ENCODE assay signal across 1 cellular context in the genomic region with DNA sequence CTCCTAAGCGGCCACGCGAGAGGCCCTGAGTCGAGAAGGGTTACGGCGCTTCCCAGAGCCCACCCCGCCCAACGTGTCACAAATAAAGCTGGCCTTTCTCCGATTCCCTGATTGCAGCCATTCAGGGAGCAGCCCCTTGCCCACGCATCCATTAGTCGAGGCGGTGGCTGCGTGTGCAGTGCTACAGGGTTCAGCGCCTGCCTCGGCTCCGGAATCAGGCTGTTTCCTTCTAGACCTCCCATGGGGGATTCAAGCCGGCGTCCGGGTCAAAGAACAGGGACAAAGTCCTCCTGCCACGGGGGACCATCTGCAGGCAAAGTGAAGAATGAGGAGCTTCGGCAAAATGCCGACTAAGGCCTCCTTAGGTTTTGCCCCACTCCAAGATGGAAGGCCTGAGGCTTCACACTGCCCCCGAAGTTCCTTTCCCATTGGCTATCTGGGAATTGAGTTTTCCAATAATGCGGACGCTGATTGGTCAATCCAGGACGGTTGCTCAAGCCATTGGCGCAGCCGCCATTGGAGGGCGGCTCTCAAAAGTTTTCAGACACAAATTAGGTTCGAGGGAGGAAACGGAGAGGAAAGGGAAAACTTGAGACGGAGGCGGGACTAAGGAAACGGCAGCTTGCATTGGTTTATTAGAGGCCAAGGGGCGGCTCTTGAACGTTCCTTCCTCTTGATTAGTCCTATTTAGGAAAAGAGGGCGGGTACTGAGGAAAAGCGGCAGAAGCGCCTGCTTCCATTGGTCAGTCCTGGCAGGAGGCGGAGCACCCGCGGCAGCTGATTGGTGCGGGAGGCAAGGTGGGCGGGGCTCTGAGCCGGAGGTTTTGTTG.
A peak's percentile ranks its signal among the peaks of the same experiment; 100 is the strongest.
TF ChIP-seq lines count a peak whose summit lies in the region.

No MANE protein-coding gene starts in this region.

TF ChIP-seq in HepG2, 621 proteins besides CTCF, POLR2A, EP300 and RAD21 (continued from another document and continues in another):
- TF ChIP-seq, protein P1, sequence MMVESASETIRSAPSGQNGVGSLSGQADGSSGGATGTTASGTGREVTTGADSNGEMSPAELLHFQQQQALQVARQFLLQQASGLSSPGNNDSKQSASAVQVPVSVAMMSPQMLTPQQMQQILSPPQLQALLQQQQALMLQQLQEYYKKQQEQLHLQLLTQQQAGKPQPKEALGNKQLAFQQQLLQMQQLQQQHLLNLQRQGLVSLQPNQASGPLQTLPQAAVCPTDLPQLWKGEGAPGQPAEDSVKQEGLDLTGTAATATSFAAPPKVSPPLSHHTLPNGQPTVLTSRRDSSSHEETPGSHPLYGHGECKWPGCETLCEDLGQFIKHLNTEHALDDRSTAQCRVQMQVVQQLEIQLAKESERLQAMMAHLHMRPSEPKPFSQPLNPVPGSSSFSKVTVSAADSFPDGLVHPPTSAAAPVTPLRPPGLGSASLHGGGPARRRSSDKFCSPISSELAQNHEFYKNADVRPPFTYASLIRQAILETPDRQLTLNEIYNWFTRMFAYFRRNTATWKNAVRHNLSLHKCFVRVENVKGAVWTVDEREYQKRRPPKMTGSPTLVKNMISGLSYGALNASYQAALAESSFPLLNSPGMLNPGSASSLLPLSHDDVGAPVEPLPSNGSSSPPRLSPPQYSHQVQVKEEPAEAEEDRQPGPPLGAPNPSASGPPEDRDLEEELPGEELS (CRISPR knock-in tag; IDR thresholded peaks at IDR 0.05), result no peak
- TF ChIP-seq ZNF883 (CRISPR knock-in tag; IDR thresholded peaks at IDR 0.05; ENCODE audit: not compliant biosample characterization), result peak; percentile 91
- no peak for TF ChIP-seq KLF12 (CRISPR knock-in tag; IDR thresholded peaks at IDR 0.05; ENCODE audit: borderline replicate concordance)
- TF ChIP-seq TAF1 (CRISPR knock-in tag; IDR thresholded peaks at IDR 0.05), result peak; percentile 77
- no peak; the same call in 1 of the 2 replicates for TF ChIP-seq NFIC (IDR thresholded peaks at IDR 0.05; ENCODE audit: low read length)
- TF ChIP-seq NFE2L1 (CRISPR knock-in tag; IDR thresholded peaks at IDR 0.05; ENCODE audit: borderline replicate concordance), result peak; percentile 72; the same call in 1 of the 2 replicates
- peak; percentile 83 for TF ChIP-seq ZNF563 (CRISPR knock-in tag; IDR thresholded peaks at IDR 0.05)
- TF ChIP-seq TOE1 (CRISPR knock-in tag; IDR thresholded peaks at IDR 0.05), result no peak
- TF ChIP-seq ZNF143 (CRISPR knock-in tag; IDR thresholded peaks at IDR 0.05), result peak; percentile 30
- TF ChIP-seq GLI4 (CRISPR knock-in tag; IDR thresholded peaks at IDR 0.05; ENCODE audit: borderline replicate concordance), result peak; percentile 97
- TF ChIP-seq TP53 (CRISPR knock-in tag; conservative IDR thresholded peaks at IDR 0.05), result no peak; the same call in 1 of the 2 replicates
- TF ChIP-seq, protein P2, sequence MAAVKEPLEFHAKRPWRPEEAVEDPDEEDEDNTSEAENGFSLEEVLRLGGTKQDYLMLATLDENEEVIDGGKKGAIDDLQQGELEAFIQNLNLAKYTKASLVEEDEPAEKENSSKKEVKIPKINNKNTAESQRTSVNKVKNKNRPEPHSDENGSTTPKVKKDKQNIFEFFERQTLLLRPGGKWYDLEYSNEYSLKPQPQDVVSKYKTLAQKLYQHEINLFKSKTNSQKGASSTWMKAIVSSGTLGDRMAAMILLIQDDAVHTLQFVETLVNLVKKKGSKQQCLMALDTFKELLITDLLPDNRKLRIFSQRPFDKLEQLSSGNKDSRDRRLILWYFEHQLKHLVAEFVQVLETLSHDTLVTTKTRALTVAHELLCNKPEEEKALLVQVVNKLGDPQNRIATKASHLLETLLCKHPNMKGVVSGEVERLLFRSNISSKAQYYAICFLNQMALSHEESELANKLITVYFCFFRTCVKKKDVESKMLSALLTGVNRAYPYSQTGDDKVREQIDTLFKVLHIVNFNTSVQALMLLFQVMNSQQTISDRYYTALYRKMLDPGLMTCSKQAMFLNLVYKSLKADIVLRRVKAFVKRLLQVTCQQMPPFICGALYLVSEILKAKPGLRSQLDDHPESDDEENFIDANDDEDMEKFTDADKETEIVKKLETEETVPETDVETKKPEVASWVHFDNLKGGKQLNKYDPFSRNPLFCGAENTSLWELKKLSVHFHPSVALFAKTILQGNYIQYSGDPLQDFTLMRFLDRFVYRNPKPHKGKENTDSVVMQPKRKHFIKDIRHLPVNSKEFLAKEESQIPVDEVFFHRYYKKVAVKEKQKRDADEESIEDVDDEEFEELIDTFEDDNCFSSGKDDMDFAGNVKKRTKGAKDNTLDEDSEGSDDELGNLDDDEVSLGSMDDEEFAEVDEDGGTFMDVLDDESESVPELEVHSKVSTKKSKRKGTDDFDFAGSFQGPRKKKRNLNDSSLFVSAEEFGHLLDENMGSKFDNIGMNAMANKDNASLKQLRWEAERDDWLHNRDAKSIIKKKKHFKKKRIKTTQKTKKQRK (IDR thresholded peaks at IDR 0.05; ENCODE audit: low read length), result peak; percentile 86
- TF ChIP-seq NCOR1 (IDR thresholded peaks at IDR 0.05; ENCODE audit: borderline replicate concordance, low read length), result peak; percentile 47; the same call in 1 of the 2 replicates
- no peak for TF ChIP-seq ZFP62 (CRISPR knock-in tag; IDR thresholded peaks at IDR 0.05)
- TF ChIP-seq TCF7 (IDR thresholded peaks at IDR 0.05; ENCODE audit: low read depth), result no peak
- no peak for TF ChIP-seq RFXANK (CRISPR knock-in tag; IDR thresholded peaks at IDR 0.05)
- TF ChIP-seq ATF7 (IDR thresholded peaks at IDR 0.05), result no peak
- TF ChIP-seq ATF7 (CRISPR knock-in tag; IDR thresholded peaks at IDR 0.05), result no peak
- TF ChIP-seq, protein P3, sequence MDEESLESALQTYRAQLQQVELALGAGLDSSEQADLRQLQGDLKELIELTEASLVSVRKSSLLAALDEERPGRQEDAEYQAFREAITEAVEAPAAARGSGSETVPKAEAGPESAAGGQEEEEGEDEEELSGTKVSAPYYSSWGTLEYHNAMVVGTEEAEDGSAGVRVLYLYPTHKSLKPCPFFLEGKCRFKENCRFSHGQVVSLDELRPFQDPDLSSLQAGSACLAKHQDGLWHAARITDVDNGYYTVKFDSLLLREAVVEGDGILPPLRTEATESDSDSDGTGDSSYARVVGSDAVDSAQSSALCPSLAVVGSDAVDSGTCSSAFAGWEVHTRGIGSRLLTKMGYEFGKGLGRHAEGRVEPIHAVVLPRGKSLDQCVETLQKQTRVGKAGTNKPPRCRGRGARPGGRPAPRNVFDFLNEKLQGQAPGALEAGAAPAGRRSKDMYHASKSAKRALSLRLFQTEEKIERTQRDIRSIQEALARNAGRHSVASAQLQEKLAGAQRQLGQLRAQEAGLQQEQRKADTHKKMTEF (CRISPR knock-in tag; IDR thresholded peaks at IDR 0.05), result peak; percentile 77
- no peak for TF ChIP-seq FOSL1 (CRISPR knock-in tag; IDR thresholded peaks at IDR 0.05; ENCODE audit: borderline replicate concordance)
- no peak for TF ChIP-seq ZFP36L1 (CRISPR knock-in tag; IDR thresholded peaks at IDR 0.05)
- no peak; the same call in none of the 2 replicates for TF ChIP-seq FOXO1 (CRISPR knock-in tag; IDR thresholded peaks at IDR 0.05)
- TF ChIP-seq MAFF (IDR thresholded peaks at IDR 0.05; ENCODE audit: low read depth, low read length), result peak; percentile 86
- no peak for TF ChIP-seq JARID2 (CRISPR knock-in tag; IDR thresholded peaks at IDR 0.05; ENCODE audit: insufficient replicate concordance)
- TF ChIP-seq PHF21A (CRISPR knock-in tag; IDR thresholded peaks at IDR 0.05), result peak; percentile 67; the same call in 1 of the 2 replicates
- TF ChIP-seq EED (CRISPR knock-in tag; IDR thresholded peaks at IDR 0.05), result no peak
- TF ChIP-seq ZNF382 (CRISPR knock-in tag; IDR thresholded peaks at IDR 0.05; ENCODE audit: borderline replicate concordance), result no peak
- peak; percentile 83 for TF ChIP-seq ARNT2 (CRISPR knock-in tag; IDR thresholded peaks at IDR 0.05; ENCODE audit: low read depth)
- no peak; the same call in 1 of the 2 replicates for TF ChIP-seq ZNF790 (CRISPR knock-in tag; IDR thresholded peaks at IDR 0.05; ENCODE audit: borderline replicate concordance)
- TF ChIP-seq, protein P4, sequence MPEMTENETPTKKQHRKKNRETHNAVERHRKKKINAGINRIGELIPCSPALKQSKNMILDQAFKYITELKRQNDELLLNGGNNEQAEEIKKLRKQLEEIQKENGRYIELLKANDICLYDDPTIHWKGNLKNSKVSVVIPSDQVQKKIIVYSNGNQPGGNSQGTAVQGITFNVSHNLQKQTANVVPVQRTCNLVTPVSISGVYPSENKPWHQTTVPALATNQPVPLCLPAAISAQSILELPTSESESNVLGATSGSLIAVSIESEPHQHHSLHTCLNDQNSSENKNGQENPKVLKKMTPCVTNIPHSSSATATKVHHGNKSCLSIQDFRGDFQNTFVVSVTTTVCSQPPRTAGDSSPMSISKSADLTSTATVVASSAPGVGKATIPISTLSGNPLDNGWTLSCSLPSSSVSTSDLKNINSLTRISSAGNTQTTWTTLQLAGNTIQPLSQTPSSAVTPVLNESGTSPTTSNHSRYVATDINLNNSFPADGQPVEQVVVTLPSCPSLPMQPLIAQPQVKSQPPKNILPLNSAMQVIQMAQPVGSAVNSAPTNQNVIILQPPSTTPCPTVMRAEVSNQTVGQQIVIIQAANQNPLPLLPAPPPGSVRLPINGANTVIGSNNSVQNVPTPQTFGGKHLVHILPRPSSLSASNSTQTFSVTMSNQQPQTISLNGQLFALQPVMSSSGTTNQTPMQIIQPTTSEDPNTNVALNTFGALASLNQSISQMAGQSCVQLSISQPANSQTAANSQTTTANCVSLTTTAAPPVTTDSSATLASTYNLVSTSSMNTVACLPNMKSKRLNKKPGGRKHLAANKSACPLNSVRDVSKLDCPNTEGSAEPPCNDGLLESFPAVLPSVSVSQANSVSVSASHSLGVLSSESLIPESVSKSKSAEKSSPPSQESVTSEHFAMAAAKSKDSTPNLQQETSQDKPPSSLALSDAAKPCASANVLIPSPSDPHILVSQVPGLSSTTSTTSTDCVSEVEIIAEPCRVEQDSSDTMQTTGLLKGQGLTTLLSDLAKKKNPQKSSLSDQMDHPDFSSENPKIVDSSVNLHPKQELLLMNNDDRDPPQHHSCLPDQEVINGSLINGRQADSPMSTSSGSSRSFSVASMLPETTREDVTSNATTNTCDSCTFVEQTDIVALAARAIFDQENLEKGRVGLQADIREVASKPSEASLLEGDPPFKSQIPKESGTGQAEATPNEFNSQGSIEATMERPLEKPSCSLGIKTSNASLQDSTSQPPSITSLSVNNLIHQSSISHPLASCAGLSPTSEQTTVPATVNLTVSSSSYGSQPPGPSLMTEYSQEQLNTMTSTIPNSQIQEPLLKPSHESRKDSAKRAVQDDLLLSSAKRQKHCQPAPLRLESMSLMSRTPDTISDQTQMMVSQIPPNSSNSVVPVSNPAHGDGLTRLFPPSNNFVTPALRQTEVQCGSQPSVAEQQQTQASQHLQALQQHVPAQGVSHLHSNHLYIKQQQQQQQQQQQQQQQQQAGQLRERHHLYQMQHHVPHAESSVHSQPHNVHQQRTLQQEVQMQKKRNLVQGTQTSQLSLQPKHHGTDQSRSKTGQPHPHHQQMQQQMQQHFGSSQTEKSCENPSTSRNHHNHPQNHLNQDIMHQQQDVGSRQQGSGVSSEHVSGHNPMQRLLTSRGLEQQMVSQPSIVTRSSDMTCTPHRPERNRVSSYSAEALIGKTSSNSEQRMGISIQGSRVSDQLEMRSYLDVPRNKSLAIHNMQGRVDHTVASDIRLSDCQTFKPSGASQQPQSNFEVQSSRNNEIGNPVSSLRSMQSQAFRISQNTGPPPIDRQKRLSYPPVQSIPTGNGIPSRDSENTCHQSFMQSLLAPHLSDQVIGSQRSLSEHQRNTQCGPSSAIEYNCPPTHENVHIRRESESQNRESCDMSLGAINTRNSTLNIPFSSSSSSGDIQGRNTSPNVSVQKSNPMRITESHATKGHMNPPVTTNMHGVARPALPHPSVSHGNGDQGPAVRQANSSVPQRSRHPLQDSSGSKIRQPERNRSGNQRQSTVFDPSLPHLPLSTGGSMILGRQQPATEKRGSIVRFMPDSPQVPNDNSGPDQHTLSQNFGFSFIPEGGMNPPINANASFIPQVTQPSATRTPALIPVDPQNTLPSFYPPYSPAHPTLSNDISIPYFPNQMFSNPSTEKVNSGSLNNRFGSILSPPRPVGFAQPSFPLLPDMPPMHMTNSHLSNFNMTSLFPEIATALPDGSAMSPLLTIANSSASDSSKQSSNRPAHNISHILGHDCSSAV (CRISPR knock-in tag; IDR thresholded peaks at IDR 0.05; ENCODE audit: borderline replicate concordance), result no peak; the same call in 1 of the 2 replicates
- TF ChIP-seq ZNF556 (CRISPR knock-in tag; IDR thresholded peaks at IDR 0.05; ENCODE audit: borderline replicate concordance), result peak; percentile 64
- peak; percentile 41; the same call in 1 of the 2 replicates for TF ChIP-seq DNMT1 (CRISPR knock-in tag; IDR thresholded peaks at IDR 0.05)
- TF ChIP-seq MTA3 (CRISPR knock-in tag; IDR thresholded peaks at IDR 0.05), result no peak
- TF ChIP-seq PTBP1 (IDR thresholded peaks at IDR 0.05; ENCODE audit: low read depth, low read length, poor library complexity, severe bottlenecking), result no peak
- TF ChIP-seq KMT2A (CRISPR knock-in tag; IDR thresholded peaks at IDR 0.05), result no peak; the same call in 1 of the 2 replicates
- TF ChIP-seq, protein P5, sequence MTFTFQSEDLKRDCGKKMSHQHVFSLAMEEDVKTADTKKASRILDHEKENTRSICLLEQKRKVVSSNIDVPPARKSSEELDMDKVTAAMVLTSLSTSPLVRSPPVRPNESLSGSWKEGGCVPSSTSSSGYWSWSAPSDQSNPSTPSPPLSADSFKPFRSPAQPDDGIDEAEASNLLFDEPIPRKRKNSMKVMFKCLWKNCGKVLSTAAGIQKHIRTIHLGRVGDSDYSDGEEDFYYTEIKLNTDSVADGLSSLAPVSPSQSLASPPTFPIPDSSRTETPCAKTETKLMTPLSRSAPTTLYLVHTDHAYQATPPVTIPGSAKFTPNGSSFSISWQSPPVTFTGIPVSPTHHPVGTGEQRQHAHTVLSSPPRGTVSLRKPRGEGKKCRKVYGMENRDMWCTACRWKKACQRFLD (CRISPR knock-in tag; IDR thresholded peaks at IDR 0.05; ENCODE audit: borderline replicate concordance), result peak; percentile 74; the same call in 1 of the 2 replicates
- TF ChIP-seq, protein P6, sequence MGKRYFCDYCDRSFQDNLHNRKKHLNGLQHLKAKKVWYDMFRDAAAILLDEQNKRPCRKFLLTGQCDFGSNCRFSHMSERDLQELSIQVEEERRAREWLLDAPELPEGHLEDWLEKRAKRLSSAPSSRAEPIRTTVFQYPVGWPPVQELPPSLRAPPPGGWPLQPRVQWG (CRISPR knock-in tag; IDR thresholded peaks at IDR 0.05; ENCODE audit: borderline replicate concordance, low read depth), result no peak
- TF ChIP-seq, protein P7, sequence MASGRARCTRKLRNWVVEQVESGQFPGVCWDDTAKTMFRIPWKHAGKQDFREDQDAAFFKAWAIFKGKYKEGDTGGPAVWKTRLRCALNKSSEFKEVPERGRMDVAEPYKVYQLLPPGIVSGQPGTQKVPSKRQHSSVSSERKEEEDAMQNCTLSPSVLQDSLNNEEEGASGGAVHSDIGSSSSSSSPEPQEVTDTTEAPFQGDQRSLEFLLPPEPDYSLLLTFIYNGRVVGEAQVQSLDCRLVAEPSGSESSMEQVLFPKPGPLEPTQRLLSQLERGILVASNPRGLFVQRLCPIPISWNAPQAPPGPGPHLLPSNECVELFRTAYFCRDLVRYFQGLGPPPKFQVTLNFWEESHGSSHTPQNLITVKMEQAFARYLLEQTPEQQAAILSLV (CRISPR knock-in tag; IDR thresholded peaks at IDR 0.05; ENCODE audit: borderline replicate concordance), result peak; percentile 88; the same call in 1 of the 2 replicates
- TF ChIP-seq SAFB2 (CRISPR knock-in tag; IDR thresholded peaks at IDR 0.05; ENCODE audit: borderline replicate concordance, low read depth), result no peak; the same call in 1 of the 2 replicates
